In the genomic region with DNA sequence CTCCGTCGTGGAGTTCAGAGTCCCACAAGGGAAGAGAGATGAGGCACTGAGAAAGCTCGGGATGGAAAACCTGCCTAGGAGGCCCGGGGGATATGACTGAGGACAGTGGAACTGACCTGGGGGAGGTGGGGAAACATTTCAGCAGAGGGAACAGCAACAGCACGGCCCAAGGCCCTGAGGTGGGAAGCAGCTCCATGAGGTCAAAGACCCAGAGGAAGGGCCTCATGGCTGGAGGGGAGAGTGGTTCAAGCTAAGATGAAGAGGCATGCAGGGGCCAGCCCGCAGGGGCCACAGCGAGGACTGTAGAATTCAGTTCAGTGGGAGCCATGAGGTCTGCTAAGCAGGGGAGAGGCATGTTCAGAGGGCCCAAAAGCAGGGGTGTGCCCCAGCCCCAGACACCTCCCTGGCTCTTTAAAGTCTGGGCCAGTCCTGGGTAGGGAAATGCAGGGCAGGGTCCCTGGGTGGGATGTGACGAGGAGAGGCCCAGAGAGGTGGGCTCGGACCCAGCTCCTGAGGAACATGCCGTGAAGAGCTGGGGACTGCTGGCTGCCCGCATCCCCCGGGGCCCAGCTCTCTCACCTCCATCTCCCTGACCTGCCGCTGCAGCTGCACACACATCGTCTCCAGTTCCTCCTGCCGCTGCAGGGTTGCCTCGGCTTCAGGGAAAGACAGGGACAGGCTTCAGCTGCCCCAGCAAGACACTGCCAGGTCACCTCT, we compare ENCODE assay signal across 19 cellular contexts. TPM values are rescaled to one million over a fixed set of nuclear protein-coding genes. Genes with fewer than 3 reads are reported as not detected.
"Had no signal": no experiment of that assay in that cellular context is flagged by ENCODE, and none has a peak within 500 bp of the region (broad histone marks: within the 10 kb centered on the region; RNA-seq: fewer than 3 reads in every experiment).

No MANE protein-coding gene starts in this region.

- H3K27ac ChIP-seq: colonic mucosa, epithelial cell of prostate, gastrocnemius medialis, left ventricle myocardium inferior, parathyroid adenoma, SJCRH30, tibial artery had no signal

- H3K4me1 ChIP-seq: colonic mucosa, gastrocnemius medialis, parathyroid adenoma, tibial artery had no signal

- ATAC-seq: gastrocnemius medialis had no signal

- H3K4me3 ChIP-seq: colonic mucosa, gastrocnemius medialis, left ventricle myocardium inferior, SJCRH30, tibial artery had no signal

- DNase-seq: activated CD4-positive, alpha-beta T cell treated with anti-CD3 and anti-CD28 coated beads for 48 hours; activated gamma-delta T cell treated with Interleukin-2 at 50 U/mL for 16 hours; colonic mucosa; effector CD8-positive, alpha-beta T cell; gastrocnemius medialis; kidney; left ventricle myocardium inferior; mesendoderm; retina; SJCRH30; stimulated activated CD4-positive, alpha-beta T cell treated with anti-CD3 and anti-CD28 coated beads, Interleukin-4, amount 100 ng/mL, for 4 hours; SW 1271; T-helper 9 cell had no signal

- H3K9me3 ChIP-seq: colonic mucosa, gastrocnemius medialis, left ventricle myocardium inferior, SJCRH30, tibial artery had no signal

- H3K36me3 ChIP-seq: colonic mucosa, gastrocnemius medialis, left ventricle myocardium inferior, SJCRH30 had no signal

- H3K27me3 ChIP-seq: colonic mucosa, gastrocnemius medialis, SJCRH30 had no signal

RNA-seq across cellular contexts. Expression of a gene that starts 21.3 kb away (rescaled TPM):
- total RNA-seq: SJCRH30, skeletal muscle tissue had no signal
- polyA plus RNA-seq: neural cell had no signal

RNA-seq across cellular contexts. Expression of a gene that starts 57.4 kb away (rescaled TPM):
- total RNA-seq: cardiac septum, gastrocnemius medialis, left ventricle myocardium inferior, SJCRH30, skeletal muscle tissue had no signal
